8 cellular contexts compared by ENCODE assay signal in the genomic region with DNA sequence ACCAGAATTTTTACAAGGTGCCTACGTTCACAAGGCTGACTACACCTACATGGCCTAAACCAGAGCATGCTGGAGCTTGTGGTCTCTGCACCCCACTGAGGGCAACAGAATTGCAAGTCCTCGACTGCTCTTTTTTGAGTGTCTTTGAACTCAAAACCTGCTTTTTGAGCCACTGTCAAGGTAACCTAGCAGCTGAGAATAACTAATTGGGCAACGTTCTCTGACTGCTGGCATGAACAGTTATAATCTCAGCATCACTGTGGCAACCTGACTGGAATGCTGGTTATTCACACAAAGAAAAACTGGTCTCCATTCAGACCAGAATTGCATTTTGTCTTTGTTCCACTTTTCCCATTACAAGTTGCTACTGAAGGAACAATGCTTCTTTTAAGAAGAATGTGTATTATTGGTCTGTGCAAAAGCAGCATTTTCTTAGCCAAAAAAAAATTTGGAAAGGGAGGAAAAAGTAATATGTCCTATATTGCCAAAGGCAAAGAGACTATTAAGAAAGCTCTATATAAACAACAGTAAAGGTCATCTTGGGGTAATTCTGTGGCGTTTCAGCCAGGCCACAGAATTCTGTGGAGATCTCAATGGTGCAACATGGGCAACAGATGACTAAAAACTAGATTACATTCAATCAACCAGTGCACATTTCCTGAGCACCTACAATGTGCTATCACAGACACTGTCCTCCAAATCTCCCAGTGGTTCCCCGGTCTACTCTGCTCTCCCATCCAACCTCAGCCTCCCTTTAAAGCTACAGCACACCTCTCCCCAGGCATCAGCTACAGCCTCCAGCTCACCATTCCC.
DNase-seq lines count a peak whose midpoint lies in the region; ATAC-seq and TF ChIP-seq lines count a peak whose summit lies in the region.

No MANE protein-coding gene starts in this region.

- ATAC-seq in HG02678 (IDR thresholded peaks at IDR 0.05; ENCODE audit: unreplicated experiment) = peak; percentile 51
- ATAC-seq in HG03280 (IDR thresholded peaks at IDR 0.05; ENCODE audit: unreplicated experiment) = no peak

- H3K9me3 ChIP-seq in mesodermal cell (ENCODE audit: control insufficient read depth, low read length) = no peaks in the 10 kb centered on the region

- DNase-seq in EL = peak; percentile 50
- DNase-seq in brain microvascular endothelial cell = peak; percentile 40
- DNase-seq in stimulated activated CD4-positive, alpha-beta T cell treated with anti-CD3 and anti-CD28 coated beads, Interleukin-4, amount 100 ng/mL, for 24 hours = no peak
- no peak for DNase-seq in NCI-H1048 (lab: John Stamatoyannopoulos, UW)
- no peak for DNase-seq in NCI-H2107 treated with DMSO at 0.1 percent for 48 hours (lab: John Stamatoyannopoulos, UW; ENCODE audit: unreplicated experiment)

- 56 to 66% methylated on average over 4 to 5 of the region's 5 CpGs for WGBS in mesodermal cell (ENCODE audit: insufficient coverage in 2 of 2), 2 experiments

- H3K36me3 ChIP-seq in brain microvascular endothelial cell (replicated peaks) (no peaks in the 10 kb centered on the region), mesodermal cell (ENCODE audit: control insufficient read depth, insufficient read depth, low read length) (no peaks in the 10 kb centered on the region)

- no peak overlapping the region for H3K4me3 ChIP-seq in brain microvascular endothelial cell (ENCODE audit: low read depth, low read length)
- no peak overlapping the region for H3K4me3 ChIP-seq in mesodermal cell (ENCODE audit: extremely low read depth, insufficient read depth, low read length, poor library complexity, severe bottlenecking)

- H3K27ac ChIP-seq in brain microvascular endothelial cell = peak overlapping the region; percentile 35
- H3K27ac ChIP-seq in mesodermal cell (ENCODE audit: low read depth, low read length, severe bottlenecking) = peak overlapping the region; percentile 63

- no peak for TF ChIP-seq CTCF in brain microvascular endothelial cell (IDR thresholded peaks at IDR 0.05; ENCODE audit: low read depth, low read length, missing control alignments)

- peaks cover 29% of the 10 kb centered on the region for H3K4me1 ChIP-seq in mesodermal cell (ENCODE audit: control insufficient read depth, insufficient read depth, low read length, poor library complexity, severe bottlenecking)

- H3K27me3 ChIP-seq in brain microvascular endothelial cell (replicated peaks) = no peaks in the 10 kb centered on the region

- in situ Hi-C loops in brain microvascular endothelial cell (cut with HindIII; ENCODE audit: low pct_ligation_motif_present, low sequenced_read_pairs) = no loop called here

Comparison
In these comparisons a context has a peak if more than half of its experiments do, and no peak if none do; other contexts are left out.
1. DNase-seq: peak in EL (single experiment) and brain microvascular endothelial cell (single experiment); none in stimulated activated CD4-positive, alpha-beta T cell treated with anti-CD3 and anti-CD28 coated beads, Interleukin-4, amount 100 ng/mL, for 24 hours (single experiment), NCI-H1048 (single experiment) and NCI-H2107 treated with DMSO at 0.1 percent for 48 hours (single experiment).